Comparison of ENCODE assay signal across 16 cellular contexts in genomic region chr11:1916132-1916985, GRCh38. TPM values are rescaled to one million over a fixed set of nuclear protein-coding genes. Genes with fewer than 3 reads are reported as not detected.
DNase-seq lines count a peak whose midpoint lies in the region; ATAC-seq and TF ChIP-seq lines count a peak whose summit lies in the region.
"Had no signal": no experiment of that assay in that cellular context is flagged by ENCODE, and none has a peak within 500 bp of the region (broad histone marks: within the 10 kb centered on the region; RNA-seq: fewer than 3 reads in every experiment).

No MANE protein-coding gene starts in this region.

- CTCF ChIA-PET in HEK293 (lab: Yijun Ruan, JAX): interaction anchor here (0.7 to 0.9 kb wide), 3 partner anchors 24 to 68 kb away, joined by 3 to 4 read pairs (median 3); no protein-coding TSS in a partner anchor

- H3K4me1 ChIP-seq in HEK293 (ENCODE audit: control insufficient read depth, insufficient read depth, low read length): no peaks in the 10 kb centered on the region

- H3K27me3 Mint-ChIP-seq in activated naive CD8-positive, alpha-beta T cell treated with anti-CD3 and anti-CD28 coated beads, Interleukin-2, amount 10 ng/mL, durations not matched to agents 7 days and 5 days: peaks cover 5% of the 10 kb centered on the region
- no peaks in the 10 kb centered on the region for H3K27me3 Mint-ChIP-seq in activated naive CD8-positive, alpha-beta T cell treated with anti-CD3 and anti-CD28 coated beads for 36 hours
- peaks cover 7% of the 10 kb centered on the region for H3K27me3 Mint-ChIP-seq in chondrocyte (ENCODE audit: low read depth)
- H3K27me3 Mint-ChIP-seq in stimulated activated memory B cell treated with anti-CD40 and anti-IgM and Interleukin-4, amounts not matched to agents 10 μg/mL and 1 μg/mL and 100 μg/mL, for 72 hours: peaks cover 26% of the 10 kb centered on the region
- H3K27me3 Mint-ChIP-seq: activated naive CD8-positive, alpha-beta T cell had no signal

- peaks cover 4% of the 10 kb centered on the region for H3K9me3 Mint-ChIP-seq in activated naive CD8-positive, alpha-beta T cell treated with anti-CD3 and anti-CD28 coated beads, Interleukin-2, amount 10 ng/mL, durations not matched to agents 7 days and 5 days
- peaks cover 2% of the 10 kb centered on the region for H3K9me3 Mint-ChIP-seq in activated naive CD8-positive, alpha-beta T cell treated with anti-CD3 and anti-CD28 coated beads for 36 hours
- no peaks in the 10 kb centered on the region for H3K9me3 Mint-ChIP-seq in chondrocyte (ENCODE audit: low read depth)
- no peaks in the 10 kb centered on the region for H3K9me3 Mint-ChIP-seq in stimulated activated memory B cell treated with anti-CD40 and anti-IgM and Interleukin-4, amounts not matched to agents 10 μg/mL and 1 μg/mL and 100 μg/mL, for 72 hours

- peaks cover 5% of the 10 kb centered on the region for H3K36me3 Mint-ChIP-seq in activated naive CD8-positive, alpha-beta T cell treated with anti-CD3 and anti-CD28 coated beads, Interleukin-2, amount 10 ng/mL, durations not matched to agents 7 days and 5 days
- H3K36me3 Mint-ChIP-seq in activated naive CD8-positive, alpha-beta T cell treated with anti-CD3 and anti-CD28 coated beads for 36 hours: peaks cover 2% of the 10 kb centered on the region
- H3K36me3 Mint-ChIP-seq in chondrocyte (ENCODE audit: low read depth): peaks cover 4% of the 10 kb centered on the region
- H3K36me3 Mint-ChIP-seq in stimulated activated memory B cell treated with anti-CD40 and anti-IgM and Interleukin-4, amounts not matched to agents 10 μg/mL and 1 μg/mL and 100 μg/mL, for 72 hours: no peaks in the 10 kb centered on the region
- H3K36me3 Mint-ChIP-seq: activated naive CD8-positive, alpha-beta T cell had no signal

- H3K4me3 ChIP-seq in HEK293 (ENCODE audit: low read depth, low read length): no peak overlapping the region

- DNase-seq in activated naive CD8-positive, alpha-beta T cell treated with anti-CD3 and anti-CD28 coated beads, Interleukin-2, amount 10 ng/mL, durations not matched to agents 7 days and 5 days: no peak
- no peak for DNase-seq in activated naive CD8-positive, alpha-beta T cell treated with anti-CD3 and anti-CD28 coated beads for 36 hours
- peak; percentile 80 for DNase-seq in chondrocyte (ENCODE audit: low spot score)
- DNase-seq in CD1c-positive myeloid dendritic cell (ENCODE audit: extremely low spot score): no peak
- DNase-seq: AML-193; dermis blood vessel endothelial cell; stimulated activated CD4-positive, alpha-beta T cell treated with anti-CD3 and anti-CD28 coated beads, Interleukin-12 subunit alpha, Interleukin-12 subunit beta, amount 100 ng/mL, for 4 hours had no signal

- POLR2A ChIA-PET in activated naive CD8-positive, alpha-beta T cell treated with anti-CD3 and anti-CD28 coated beads, Interleukin-2, amount 10 ng/mL, durations not matched to agents 7 days and 5 days (lab: Charles Lee): interaction anchor here (3.6 kb wide), 1 partner anchor 27 kb away, joined by 31 read pairs; no protein-coding TSS in a partner anchor
- POLR2A ChIA-PET in HEK293 (lab: Yijun Ruan, JAX): no interaction called here

- no peak for TF ChIP-seq CTCF in HEK293 (tag by site-specific recombination; IDR thresholded peaks at IDR 0.05)
- no peak for TF ChIP-seq CTCF in chondrocyte (IDR thresholded peaks at IDR 0.05)

- H3K27ac Mint-ChIP-seq in activated naive CD8-positive, alpha-beta T cell treated with anti-CD3 and anti-CD28 coated beads, Interleukin-2, amount 10 ng/mL, durations not matched to agents 7 days and 5 days: no peak overlapping the region
- H3K27ac Mint-ChIP-seq in activated naive CD8-positive, alpha-beta T cell treated with anti-CD3 and anti-CD28 coated beads for 36 hours: no peak overlapping the region
- no peak overlapping the region for H3K27ac Mint-ChIP-seq in chondrocyte (ENCODE audit: unreplicated experiment)
- H3K27ac Mint-ChIP-seq in stimulated activated memory B cell treated with anti-CD40 and anti-IgM and Interleukin-4, amounts not matched to agents 10 μg/mL and 1 μg/mL and 100 μg/mL, for 72 hours: no peak overlapping the region
- H3K27ac Mint-ChIP-seq: activated naive CD8-positive, alpha-beta T cell had no signal

- H3K27ac ChIP-seq in HEK293 (ENCODE audit: extremely low read depth, low read depth, low read length): no peak overlapping the region

- H3K4me3 Mint-ChIP-seq in activated naive CD8-positive, alpha-beta T cell treated with anti-CD3 and anti-CD28 coated beads, Interleukin-2, amount 10 ng/mL, durations not matched to agents 7 days and 5 days: no peak overlapping the region
- no peak overlapping the region for H3K4me3 Mint-ChIP-seq in activated naive CD8-positive, alpha-beta T cell treated with anti-CD3 and anti-CD28 coated beads for 36 hours
- no peak overlapping the region for H3K4me3 Mint-ChIP-seq in chondrocyte (ENCODE audit: unreplicated experiment)
- no peak overlapping the region for H3K4me3 Mint-ChIP-seq in stimulated activated memory B cell treated with anti-CD40 and anti-IgM and Interleukin-4, amounts not matched to agents 10 μg/mL and 1 μg/mL and 100 μg/mL, for 72 hours
- H3K4me3 Mint-ChIP-seq: activated naive CD8-positive, alpha-beta T cell; neural crest cell had no signal

- peaks cover 7% of the 10 kb centered on the region for H3K4me1 Mint-ChIP-seq in activated naive CD8-positive, alpha-beta T cell treated with anti-CD3 and anti-CD28 coated beads, Interleukin-2, amount 10 ng/mL, durations not matched to agents 7 days and 5 days
- H3K4me1 Mint-ChIP-seq in activated naive CD8-positive, alpha-beta T cell treated with anti-CD3 and anti-CD28 coated beads for 36 hours: peaks cover 7% of the 10 kb centered on the region
- peaks cover 2% of the 10 kb centered on the region for H3K4me1 Mint-ChIP-seq in chondrocyte (ENCODE audit: low read depth)
- peaks cover 15% of the 10 kb centered on the region for H3K4me1 Mint-ChIP-seq in stimulated activated memory B cell treated with anti-CD40 and anti-IgM and Interleukin-4, amounts not matched to agents 10 μg/mL and 1 μg/mL and 100 μg/mL, for 72 hours
- H3K4me1 Mint-ChIP-seq: neural crest cell had no signal

- no peaks in the 10 kb centered on the region for H3K9me3 ChIP-seq in HEK293 (ENCODE audit: control insufficient read depth, insufficient read depth, low read depth, low read length)

- no peaks in the 10 kb centered on the region for H3K36me3 ChIP-seq in HEK293 (ENCODE audit: control insufficient read depth in 2 of 2, insufficient read depth in 1 of 2, low read length in 2 of 2)

- peak; percentile 11 for ATAC-seq in activated naive CD8-positive, alpha-beta T cell treated with anti-CD3 and anti-CD28 coated beads, Interleukin-2, amount 10 ng/mL, durations not matched to agents 7 days and 5 days (ENCODE audit: low read depth)
- peak; percentile 74 for ATAC-seq in stimulated activated memory B cell treated with anti-CD40 and anti-IgM and Interleukin-4, amounts not matched to agents 10 μg/mL and 1 μg/mL and 100 μg/mL, for 72 hours
- ATAC-seq in HG03565 (IDR thresholded peaks at IDR 0.05; ENCODE audit: unreplicated experiment) (no peak), HG02678 (IDR thresholded peaks at IDR 0.05; ENCODE audit: unreplicated experiment) (no peak)

TF ChIP-seq in HEK293, 187 proteins besides CTCF, POLR2A, EP300 and RAD21:
- TF ChIP-seq ZNF366 (tag by site-specific recombination; conservative IDR thresholded peaks at IDR 0.05): peak; percentile 8
- no peak for TF ChIP-seq ZNF488 (tag by site-specific recombination; IDR thresholded peaks at IDR 0.05)
TF ChIP-seq in HEK293: peak in this region for 1.

RNA-seq across cellular contexts. Expression of gene TNNT3, which starts 3.1 kb away (rescaled TPM):
- 10 to 100 TPM; 13.7 to 16.7 TPM for total RNA-seq in activated naive CD8-positive, alpha-beta T cell treated with anti-CD3 and anti-CD28 coated beads, Interleukin-2, amount 10 ng/mL, durations not matched to agents 7 days and 5 days
- total RNA-seq in activated naive CD8-positive, alpha-beta T cell treated with anti-CD3 and anti-CD28 coated beads for 36 hours: under 1 TPM; 0.50 to 0.54 TPM
- 0.51 to 1.3 TPM in 2 of 3 replicates, not detected in the other for total RNA-seq in chondrocyte
- total RNA-seq: dermis blood vessel endothelial cell, fibroblast of villous mesenchyme, kidney epithelial cell, NCI-H460, neural crest cell had no signal

RNA-seq across cellular contexts. Expression of gene PRR33, which starts 24.7 kb away (rescaled TPM):
- not detected for total RNA-seq in activated naive CD8-positive, alpha-beta T cell treated with anti-CD3 and anti-CD28 coated beads, Interleukin-2, amount 10 ng/mL, durations not matched to agents 7 days and 5 days
- under 1 TPM; 0.20 to 0.31 TPM for total RNA-seq in activated naive CD8-positive, alpha-beta T cell treated with anti-CD3 and anti-CD28 coated beads for 36 hours
- not detected in 3 replicates for total RNA-seq in chondrocyte
- total RNA-seq: dermis blood vessel endothelial cell, fibroblast of villous mesenchyme, kidney epithelial cell, NCI-H460, neural crest cell had no signal

RNA-seq across cellular contexts. Expression of gene MRPL23, which starts 30.8 kb away (rescaled TPM):
- total RNA-seq in activated naive CD8-positive, alpha-beta T cell treated with anti-CD3 and anti-CD28 coated beads, Interleukin-2, amount 10 ng/mL, durations not matched to agents 7 days and 5 days: 10 to 100 TPM; 76.2 to 77.7 TPM
- 100 to 1,000 TPM; 148 to 151 TPM for total RNA-seq in activated naive CD8-positive, alpha-beta T cell treated with anti-CD3 and anti-CD28 coated beads for 36 hours
- total RNA-seq in chondrocyte: 22.8 to 33.0 TPM (median 29.8 TPM) in 3 replicates

Comparison
In these comparisons a context has a peak if more than half of its experiments do, and no peak if none do; other contexts are left out.
1. ATAC-seq: peak in activated naive CD8-positive, alpha-beta T cell treated with anti-CD3 and anti-CD28 coated beads, Interleukin-2, amount 10 ng/mL, durations not matched to agents 7 days and 5 days (single experiment) and stimulated activated memory B cell treated with anti-CD40 and anti-IgM and Interleukin-4, amounts not matched to agents 10 μg/mL and 1 μg/mL and 100 μg/mL, for 72 hours (single experiment); none in HG03565 (single experiment) and HG02678 (single experiment).